In the genomic region with DNA sequence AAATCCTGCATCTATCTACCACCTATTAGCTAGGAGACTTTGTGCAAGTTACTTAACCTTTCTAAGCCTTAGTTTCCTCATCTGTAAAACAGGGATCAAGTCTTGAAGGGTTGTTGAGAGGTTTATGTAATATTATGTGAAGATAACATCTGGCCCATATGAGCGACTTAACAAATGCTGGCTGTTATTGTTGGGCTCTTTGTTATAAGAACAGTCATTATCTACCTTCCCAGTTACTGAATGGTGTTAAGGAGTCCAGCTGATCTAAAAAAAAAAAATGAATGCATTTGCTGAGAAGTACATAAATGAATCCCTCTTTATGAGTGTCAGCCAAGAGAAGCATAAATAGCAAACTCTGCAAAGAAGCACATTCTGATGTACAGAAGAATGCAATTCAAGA, we compare ENCODE assay signal across 8 cellular contexts.
"Had no signal": no experiment of that assay in that cellular context is flagged by ENCODE, and none has a peak within 500 bp of the region (broad histone marks: within the 10 kb centered on the region; RNA-seq: fewer than 3 reads in every experiment).

No MANE protein-coding gene starts in this region.

- H3K4me3 ChIP-seq: GM12878 had no signal

- FAIRE-seq: G401.6, GM12878, GM12891, GM12892, GM18507, GM19239 had no signal

- ATAC-seq: GM12878 had no signal

- DNase-seq: GDM1, GF-D8 had no signal
